ENCODE assay signal across 9 cellular contexts in the genomic region with DNA sequence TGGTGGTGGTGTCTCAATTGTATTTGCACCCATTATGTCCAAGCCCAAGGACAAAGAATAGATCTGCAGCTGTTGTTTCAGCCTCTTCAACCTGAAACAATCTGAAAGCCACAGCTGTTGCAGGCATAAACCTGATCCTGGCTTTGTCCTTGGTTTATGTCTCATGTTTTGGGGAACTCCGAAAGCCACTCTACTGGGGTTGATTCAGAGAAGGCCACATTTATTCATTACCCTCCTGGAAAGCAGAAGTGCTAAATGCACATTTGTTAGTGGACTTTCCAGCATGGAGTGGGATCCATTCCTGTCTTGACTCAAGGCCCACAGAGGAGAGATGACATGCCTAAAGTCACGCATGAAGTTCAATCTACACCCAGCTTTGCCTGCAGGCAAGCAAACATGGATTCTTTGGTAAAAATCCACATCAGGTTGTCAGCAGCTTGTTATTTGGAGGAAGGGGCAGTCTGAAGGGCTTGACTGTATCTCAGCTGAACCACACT. TPM values are rescaled to one million over a fixed set of nuclear protein-coding genes. Genes with fewer than 3 reads are reported as not detected.
DNase-seq lines count a peak whose midpoint lies in the region; ATAC-seq and TF ChIP-seq lines count a peak whose summit lies in the region.
"Had no signal": no experiment of that assay in that cellular context is flagged by ENCODE, and none has a peak within 500 bp of the region (broad histone marks: within the 10 kb centered on the region; RNA-seq: fewer than 3 reads in every experiment).

No MANE protein-coding gene starts in this region.

- H3K4me1 Mint-ChIP-seq in nephron, result peaks cover 45% of the 10 kb centered on the region

- H3K4me1 ChIP-seq in MM.1S (ENCODE audit: low read length), result peaks cover 23% of the 10 kb centered on the region

- no peaks in the 10 kb centered on the region for H3K79me2 ChIP-seq in MM.1S (ENCODE audit: low read length)

- H3K9me2 ChIP-seq in MM.1S (replicated peaks; ENCODE audit: insufficient read depth, low read length), result no peaks in the 10 kb centered on the region

- H3K27me3 ChIP-seq in MM.1S (replicated peaks; ENCODE audit: insufficient read depth, low read length), result no peaks in the 10 kb centered on the region

- DNase-seq in MM.1S (peak; percentile 16), NCI-H146 (lab: John Stamatoyannopoulos, UW) (no peak), posterior vena cava (ENCODE audit: low spot score) (no peak), cardiac septum (ENCODE audit: low spot score) (no peak)
- DNase-seq: activated CD4-positive, CD25-positive, alpha-beta regulatory T cell treated with anti-CD3 and anti-CD28 coated beads, Interleukin-2, amount 50 U/mL, for 72 hours; cortex of kidney had no signal

- no peaks in the 10 kb centered on the region for H3K9me3 ChIP-seq in MM.1S (replicated peaks; ENCODE audit: insufficient read depth, low read length)

- H3K36me3 Mint-ChIP-seq in nephron (ENCODE audit: low read depth), result no peaks in the 10 kb centered on the region

- H3K9ac ChIP-seq in MM.1S (ENCODE audit: low read length), result no peak overlapping the region

- peak overlapping the region; percentile 15; the same call in 1 of the 2 replicates for H3K4me2 ChIP-seq in MM.1S (ENCODE audit: low read depth, low read length)

- H3K27ac ChIP-seq in MM.1S (ENCODE audit: low read length), result no peak overlapping the region; the same call in 1 of the 2 replicates

- H3K27ac Mint-ChIP-seq in nephron, result peak overlapping the region; percentile 93 to 96 (median 96)

- no peaks in the 10 kb centered on the region for H3K36me3 ChIP-seq in MM.1S (replicated peaks; ENCODE audit: insufficient read depth, low read length)

- no peaks in the 10 kb centered on the region for H3K9me3 Mint-ChIP-seq in nephron

- peaks cover 21% of the 10 kb centered on the region for H3F3A ChIP-seq in MM.1S (ENCODE audit: insufficient read depth, low read length)

- peak; percentile 43 for ATAC-seq in GM18867 (IDR thresholded peaks at IDR 0.05; ENCODE audit: unreplicated experiment)
- ATAC-seq in GM21526 (IDR thresholded peaks at IDR 0.05; ENCODE audit: low FRiP score, unreplicated experiment), result peak; percentile 44

- TF ChIP-seq CTCF in MM.1S (IDR thresholded peaks at IDR 0.05; ENCODE audit: low read length) (no peak), nephron (IDR thresholded peaks at IDR 0.05; ENCODE audit: unreplicated experiment in 3 of 3) (no peak)

- intact Hi-C loops in posterior vena cava (cut with DNase I) (no loop called here), cardiac septum (cut with DNase I) (no loop called here)

- H3K4me3 Mint-ChIP-seq in nephron, result peak overlapping the region in 1 of 3 experiments; percentile 7

- H2AFZ ChIP-seq in MM.1S (ENCODE audit: low read length), result no peak overlapping the region

- no peak overlapping the region for H3K4me3 ChIP-seq in MM.1S (ENCODE audit: low read length)

- no peaks in the 10 kb centered on the region for H4K20me1 ChIP-seq in MM.1S (ENCODE audit: insufficient read depth, low read length)

- no peaks in the 10 kb centered on the region for H3K27me3 Mint-ChIP-seq in nephron (ENCODE audit: low read depth)

RNA-seq across cellular contexts. Expression of a gene that starts 36.0 kb away (rescaled TPM):
- 10 to 100 TPM; 37.0 to 47.0 TPM for total RNA-seq in posterior vena cava
- 97.1 TPM for total RNA-seq in cardiac septum

RNA-seq across cellular contexts. Expression of a gene that starts 40.6 kb away (rescaled TPM):
- total RNA-seq in posterior vena cava, result under 1 TPM; 0.23 to 0.29 TPM
- 0.13 TPM for total RNA-seq in cardiac septum

RNA-seq across cellular contexts. Expression of a gene that starts 59.7 kb away (rescaled TPM):
- not detected for total RNA-seq in posterior vena cava
- total RNA-seq in cardiac septum, result not detected
